ENCODE assay signal across 19 cellular contexts in the genomic region with DNA sequence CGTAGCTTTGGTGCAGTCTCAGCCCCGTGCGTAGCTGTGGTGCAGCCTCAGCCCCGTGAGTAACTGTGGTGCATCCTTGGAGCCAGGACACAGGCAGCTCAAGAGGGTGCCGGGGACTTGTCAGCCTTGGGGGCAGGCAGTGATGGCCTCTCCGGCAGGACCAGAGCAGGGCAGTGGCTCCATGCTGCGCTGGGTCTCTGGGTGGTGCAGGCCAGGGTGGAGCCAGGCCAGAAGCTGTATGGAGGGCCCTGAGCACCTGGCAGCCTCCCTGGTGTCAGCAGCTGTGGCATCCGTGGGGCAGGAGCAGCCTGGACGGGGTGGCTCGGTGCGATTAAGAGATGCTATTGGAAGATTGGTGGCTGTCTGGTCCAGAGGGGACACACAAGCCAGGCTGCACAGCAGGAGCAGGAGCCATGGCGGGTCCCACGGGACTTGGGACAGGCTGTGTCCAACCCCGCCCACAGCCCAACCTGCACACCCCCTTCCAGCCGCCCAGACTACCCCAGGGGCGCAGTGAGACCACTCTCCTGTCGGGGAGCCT. TPM values are rescaled to one million over a fixed set of nuclear protein-coding genes. Genes with fewer than 3 reads are reported as not detected.
"Had no signal": no experiment of that assay in that cellular context is flagged by ENCODE, and none has a peak within 500 bp of the region (broad histone marks: within the 10 kb centered on the region; RNA-seq: fewer than 3 reads in every experiment).

No MANE protein-coding gene starts in this region.

- H3K27me3 Mint-ChIP-seq: activated naive CD8-positive, alpha-beta T cell treated with anti-CD3 and anti-CD28 coated beads for 36 hours; brain; naive thymus-derived CD8-positive, alpha-beta T cell; T-helper 17 cell had no signal

- H3K9me3 Mint-ChIP-seq: activated naive CD8-positive, alpha-beta T cell treated with anti-CD3 and anti-CD28 coated beads for 36 hours; activated T-helper 1 cell treated with anti-CD3 and anti-CD28 coated beads, Interleukin-12 subunit alpha, Interleukin-12 subunit beta, Interleukin-2, Interleukin-4 antibody, amounts not matched to agents 30 ng/mL and 10 ng/mL and 1 ng/mL, durations not matched to agents 14 hours and 24 hours and 36 hours; naive thymus-derived CD8-positive, alpha-beta T cell had no signal

- H3K4me1 Mint-ChIP-seq: activated naive CD8-positive, alpha-beta T cell treated with anti-CD3 and anti-CD28 coated beads for 36 hours; endodermal cell had no signal

- H3K27ac Mint-ChIP-seq: activated naive CD8-positive, alpha-beta T cell treated with anti-CD3 and anti-CD28 coated beads for 36 hours; activated T-helper 1 cell treated with anti-CD3 and anti-CD28 coated beads, Interleukin-12 subunit alpha, Interleukin-12 subunit beta, Interleukin-2, Interleukin-4 antibody, amounts not matched to agents 30 ng/mL and 10 ng/mL and 1 ng/mL, durations not matched to agents 14 hours and 24 hours and 36 hours; endodermal cell; T-helper 17 cell had no signal

- DNase-seq: activated CD4-positive, alpha-beta T cell treated with anti-CD3 and anti-CD28 coated beads, Interleukin-2, amount 50 U/mL, for 1 hour; activated CD4-positive, CD25-positive, alpha-beta regulatory T cell treated with anti-CD3 and anti-CD28 coated beads, Interleukin-2, amount 50 U/mL, for 72 hours; activated gamma-delta T cell treated with Interleukin-2 at 50 U/mL for 16 hours; activated naive CD8-positive, alpha-beta T cell treated with anti-CD3 and anti-CD28 coated beads for 36 hours; central memory CD4-positive, alpha-beta T cell; colonic mucosa; endodermal cell; foreskin fibroblast; kidney glomerular epithelial cell; mesendoderm; stimulated activated naive CD4-positive, alpha-beta T cell; substantia nigra; T-helper 17 cell; tibial artery had no signal

- H3K4me3 Mint-ChIP-seq: activated naive CD8-positive, alpha-beta T cell treated with anti-CD3 and anti-CD28 coated beads for 36 hours; activated T-helper 1 cell treated with anti-CD3 and anti-CD28 coated beads, Interleukin-12 subunit alpha, Interleukin-12 subunit beta, Interleukin-2, Interleukin-4 antibody, amounts not matched to agents 30 ng/mL and 10 ng/mL and 1 ng/mL, durations not matched to agents 14 hours and 24 hours and 36 hours; brain; endodermal cell; naive thymus-derived CD8-positive, alpha-beta T cell; T-helper 17 cell had no signal

- ATAC-seq: naive thymus-derived CD8-positive, alpha-beta T cell; pancreas; T-helper 17 cell had no signal

RNA-seq across cellular contexts. Expression of gene CDH15, which starts 28.3 kb away (rescaled TPM):
- total RNA-seq: activated naive CD8-positive, alpha-beta T cell treated with anti-CD3 and anti-CD28 coated beads for 36 hours; activated T-helper 1 cell treated with anti-CD3 and anti-CD28 coated beads, Interleukin-12 subunit alpha, Interleukin-12 subunit beta, Interleukin-2, Interleukin-4 antibody, amounts not matched to agents 30 ng/mL and 10 ng/mL and 1 ng/mL, durations not matched to agents 14 hours and 24 hours and 36 hours; colonic mucosa; lower leg skin; naive thymus-derived CD8-positive, alpha-beta T cell had no signal

RNA-seq across cellular contexts. Expression of gene SLC22A31, which starts 57.1 kb away (rescaled TPM):
- total RNA-seq: activated naive CD8-positive, alpha-beta T cell treated with anti-CD3 and anti-CD28 coated beads for 36 hours; naive thymus-derived CD8-positive, alpha-beta T cell had no signal
